14 cellular contexts compared by ENCODE assay signal in the genomic region with DNA sequence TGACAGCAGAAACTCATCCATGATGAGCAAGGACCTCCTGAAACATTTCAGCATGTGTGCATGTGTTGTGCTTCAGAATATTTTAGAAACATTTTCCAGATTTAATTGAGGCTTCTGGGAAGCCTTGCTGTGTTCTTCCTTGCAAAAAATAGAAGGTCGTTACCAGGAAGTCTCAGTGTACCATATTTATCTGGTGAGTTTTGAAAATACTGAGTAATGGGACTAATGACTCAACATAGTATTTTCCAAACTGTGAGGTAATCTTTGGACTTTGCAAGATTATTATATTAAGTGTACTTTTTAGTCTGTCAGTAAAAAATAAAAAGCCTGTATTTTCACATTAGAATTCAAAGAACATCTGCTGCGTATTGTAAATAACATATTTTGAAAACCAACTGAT.
DNase-seq lines count a peak whose midpoint lies in the region; ATAC-seq and TF ChIP-seq lines count a peak whose summit lies in the region.
"Had no signal": no experiment of that assay in that cellular context is flagged by ENCODE, and none has a peak within 500 bp of the region (broad histone marks: within the 10 kb centered on the region; RNA-seq: fewer than 3 reads in every experiment).

No MANE protein-coding gene starts in this region.

- no peak for TF ChIP-seq CTCF in esophagus muscularis mucosa (IDR thresholded peaks at IDR 0.05)

- H3K27me3 ChIP-seq in esophagus muscularis mucosa (no peaks in the 10 kb centered on the region), right cardiac atrium (ENCODE audit: control insufficient read depth, insufficient read depth) (no peaks in the 10 kb centered on the region), skeletal muscle tissue (ENCODE audit: control insufficient read depth in 3 of 3, insufficient read depth in 3 of 3, low read length in 3 of 3) (no peaks in the 10 kb centered on the region)

- WGBS in esophagus muscularis mucosa, result 57% methylated on average over 2 of the region's 2 CpGs
- 46% methylated on average over 2 of the region's 2 CpGs for WGBS in right cardiac atrium

- H3K9me3 ChIP-seq in esophagus muscularis mucosa (no peaks in the 10 kb centered on the region), right cardiac atrium (ENCODE audit: control insufficient read depth, low read length) (no peaks in the 10 kb centered on the region), skeletal muscle tissue (ENCODE audit: control insufficient read depth in 3 of 3, low read length in 3 of 3) (no peaks in the 10 kb centered on the region)

- H3K9ac ChIP-seq in skeletal muscle tissue (ENCODE audit: low read depth in 1 of 3, low read length in 3 of 3), result no peak overlapping the region

- no peak for TF ChIP-seq POLR2A in esophagus muscularis mucosa (IDR thresholded peaks at IDR 0.05; ENCODE audit: low read depth)

- peak; percentile 56 for DNase-seq in NCI-H1694 (lab: John Stamatoyannopoulos, UW)
- no peak for DNase-seq in esophagus muscularis mucosa (ENCODE audit: extremely low spot score)
- DNase-seq in right cardiac atrium, result no peak
- no peak for DNase-seq in NCI-H1092 treated with DMSO at 0.1 percent for 48 hours (lab: John Stamatoyannopoulos, UW)
- no peak for DNase-seq in stimulated activated CD4-positive, alpha-beta T cell treated with anti-CD3 and anti-CD28 coated beads, Interleukin-15, amount 100 ng/mL, for 24 hours
- no peak for DNase-seq in NCI-H2196 treated with DMSO at 0.1 percent for 48 hours (lab: John Stamatoyannopoulos, UW; ENCODE audit: unreplicated experiment)
- DNase-seq: activated CD4-positive, alpha-beta T cell treated with anti-CD3 and anti-CD28 coated beads, Interleukin-2, amount 50 U/mL, for 48 hours; activated T-cell treated with anti-CD3 and anti-CD28 coated beads, Interleukin-2, amount 50 U/mL, for 72 hours; COR-L47; hypothalamus; stimulated activated naive CD8-positive, alpha-beta T cell treated with anti-CD3 and anti-CD28 coated beads, Interleukin-15, amount 100 ng/mL, for 72 hours had no signal

- H3K4me1 ChIP-seq in esophagus muscularis mucosa (peaks cover 8 to 34% (median 23%) of the 10 kb centered on the region in 4 donors), right cardiac atrium (ENCODE audit: control insufficient read depth, insufficient read depth, low read length) (peaks cover 6% of the 10 kb centered on the region), skeletal muscle tissue (ENCODE audit: control insufficient read depth in 3 of 3, insufficient read depth in 3 of 3, low read length in 3 of 3) (peaks cover 0 to 2% (median 0%) of the 10 kb centered on the region in 3 donors)

- no peak for TF ChIP-seq EP300 in esophagus muscularis mucosa (IDR thresholded peaks at IDR 0.05)

- ATAC-seq in right cardiac atrium, result peak; percentile 76 to 80
- ATAC-seq in GM19455 (IDR thresholded peaks at IDR 0.05; ENCODE audit: unreplicated experiment), result no peak
- ATAC-seq: activated T-cell treated with anti-CD3 and anti-CD28 coated beads, Interleukin-2, amount 50 U/mL, for 72 hours; stimulated activated naive CD8-positive, alpha-beta T cell treated with anti-CD3 and anti-CD28 coated beads, Interleukin-15, amount 100 ng/mL, for 72 hours had no signal

- H3K27ac ChIP-seq in esophagus muscularis mucosa (replicated peaks in 1 of 4) (peak overlapping the region; percentile 12 to 59 (median 29)), right cardiac atrium (ENCODE audit: low read length) (no peak overlapping the region), skeletal muscle tissue (ENCODE audit: low read depth, low read length) (peak overlapping the region; percentile 64)
- H3K27ac ChIP-seq: VCaP had no signal

- intact Hi-C loops in esophagus muscularis mucosa (cut with DNase I) (no loop called here), right cardiac atrium (cut with DNase I) (no loop called here)

- H3K4me3 ChIP-seq in esophagus muscularis mucosa, result no peak overlapping the region
- H3K4me3 ChIP-seq in right cardiac atrium (ENCODE audit: low read length), result no peak overlapping the region
- H3K4me3 ChIP-seq in skeletal muscle tissue (ENCODE audit: low read length in 3 of 3), result no peak overlapping the region

- H3K36me3 ChIP-seq in esophagus muscularis mucosa (no peaks in the 10 kb centered on the region), skeletal muscle tissue (ENCODE audit: control insufficient read depth in 3 of 3, insufficient read depth in 3 of 3, low read length in 3 of 3) (no peaks in the 10 kb centered on the region)
